ENCODE assay signal across 1 cellular context in genomic region chr11:26976389-26976788, GRCh38.
TF ChIP-seq lines count a peak whose summit lies in the region.

No MANE protein-coding gene starts in this region.

TF ChIP-seq in IMR-90, 13 proteins besides CTCF, POLR2A, EP300 and RAD21:
- TF ChIP-seq BHLHE40 (IDR thresholded peaks at IDR 0.05; ENCODE audit: low read depth, low read length) (peak; percentile 33; the same call in 1 of the 2 replicates), MAFK (IDR thresholded peaks at IDR 0.05; ENCODE audit: low read depth, low read length) (no peak)
